1 cellular context compared by ENCODE assay signal in the genomic region with DNA sequence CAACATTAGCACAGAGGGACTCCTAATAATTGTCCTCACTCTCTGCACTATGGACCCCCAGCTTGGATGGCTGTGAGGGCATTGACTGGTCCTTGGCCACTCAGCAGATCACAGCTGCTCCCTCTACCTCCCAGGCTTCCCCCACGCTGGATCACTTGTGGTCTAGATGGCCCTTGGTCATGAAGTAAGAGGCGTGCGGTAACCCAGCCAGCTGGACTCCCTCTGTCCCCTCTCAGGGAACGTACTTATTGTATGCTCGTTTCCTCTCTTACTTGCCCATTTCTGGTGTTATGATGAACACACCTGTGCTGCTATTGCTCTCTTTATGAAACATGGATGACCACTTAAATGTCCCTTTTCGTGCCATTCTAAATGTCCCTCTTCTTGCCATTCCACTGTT.
TF ChIP-seq lines count a peak whose summit lies in the region.

No MANE protein-coding gene starts in this region.

TF ChIP-seq in K562, 482 proteins besides CTCF, POLR2A, EP300 and RAD21:
- TF ChIP-seq GABPB1 (CRISPR knock-in tag; IDR thresholded peaks at IDR 0.05) (0 out of 2 replicates have a peak, but pooled peaks have one; percentile 9), SNIP1 (IDR thresholded peaks at IDR 0.05; ENCODE audit: low read depth) (no peak)
TF ChIP-seq in K562: peak in this region for 1.
